8 cellular contexts compared by ENCODE assay signal in the genomic region with DNA sequence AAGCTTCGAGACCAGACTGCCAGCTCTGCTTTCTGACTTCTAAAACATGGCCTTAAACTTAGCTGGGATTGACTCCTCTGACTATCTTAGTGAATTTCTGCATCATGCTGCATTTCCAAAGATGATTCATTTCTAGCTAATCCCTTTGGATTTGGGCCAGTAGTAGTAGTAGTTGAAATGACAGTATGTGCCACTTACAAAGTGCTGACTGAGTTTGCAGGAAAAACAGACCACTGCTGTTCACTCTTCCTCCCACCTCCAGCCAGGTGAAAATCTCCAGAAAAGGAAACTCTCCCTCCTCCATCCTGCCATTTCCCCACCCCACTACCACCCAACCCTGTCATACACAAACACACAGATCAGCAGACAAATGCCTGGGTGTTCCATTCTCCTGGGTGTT. TPM values are rescaled to one million over a fixed set of nuclear protein-coding genes. Genes with fewer than 3 reads are reported as not detected.
DNase-seq lines count a peak whose midpoint lies in the region; ATAC-seq, FAIRE-seq and TF ChIP-seq lines count a peak whose summit lies in the region.

No MANE protein-coding gene starts in this region.

- H3K9ac ChIP-seq in muscle layer of colon (ENCODE audit: low read length): peak overlapping the region; percentile 3

- no peaks in the 10 kb centered on the region for H3K27me3 ChIP-seq in muscle layer of colon (ENCODE audit: control insufficient read depth in 1 of 2, insufficient read depth in 2 of 2, low read length in 2 of 2)

- peaks cover 49% of the 10 kb centered on the region for H3K4me1 ChIP-seq in muscle layer of colon (ENCODE audit: insufficient read depth, low read length)

- FAIRE-seq in D721Med (lab: Jason Lieb, UNC): no peak

- H3K36me3 ChIP-seq in muscle layer of colon (ENCODE audit: insufficient read depth, low read length): no peaks in the 10 kb centered on the region

- H3K27ac ChIP-seq in muscle layer of colon (ENCODE audit: low read depth, low read length): peak overlapping the region; percentile 8

- ATAC-seq in GM18519 (IDR thresholded peaks at IDR 0.05; ENCODE audit: low FRiP score, unreplicated experiment) (no peak), HG03354 (IDR thresholded peaks at IDR 0.05; ENCODE audit: poor library complexity, severe bottlenecking, unreplicated experiment) (no peak)

- H3K9me3 ChIP-seq in muscle layer of colon (ENCODE audit: low read length): no peaks in the 10 kb centered on the region

- DNase-seq in AG08395 (ENCODE audit: low spot score) (peak; percentile 82), M059J (ENCODE audit: low read depth) (peak; percentile 93), dedifferentiated amniotic fluid mesenchymal stem cell (ENCODE audit: extremely low spot score) (peak; percentile 86), D721Med (ENCODE audit: insufficient read length, low spot score) (no peak), hypothalamus (lab: John Stamatoyannopoulos, UW) (no peak)

- TF ChIP-seq CTCF in D721Med (IDR thresholded peaks at IDR 0.05; ENCODE audit: insufficient read depth, missing control alignments): no peak

- H3K4me3 ChIP-seq in muscle layer of colon (ENCODE audit: low read depth in 1 of 2, low read length in 2 of 2): no peak overlapping the region

RNA-seq across cellular contexts. Expression of gene SSX2IP, which starts 8.5 kb away (rescaled TPM):
- 41.3 and 45.5 TPM in 2 replicates for total RNA-seq in M059J (2014; rRNA removed; shearing (Covaris generic))

Comparison
In these comparisons a context has a peak if more than half of its experiments do, and no peak if none do; other contexts are left out.
1. DNase-seq: peak in AG08395 (single experiment), M059J (single experiment) and dedifferentiated amniotic fluid mesenchymal stem cell (single experiment); none in D721Med (single experiment) and hypothalamus (0 of 51).